1 cellular context compared by ENCODE assay signal in genomic region chr12:55972045-55972843, GRCh38.
TF ChIP-seq lines count a peak whose summit lies in the region.

No MANE protein-coding gene starts in this region.

TF ChIP-seq in HepG2, 621 proteins besides CTCF, POLR2A, EP300 and RAD21 (continued from another document):
- TF ChIP-seq ZNF407 (CRISPR knock-in tag; IDR thresholded peaks at IDR 0.05; ENCODE audit: not compliant biosample characterization) (no peak), YEATS4 (CRISPR knock-in tag; IDR thresholded peaks at IDR 0.05; ENCODE audit: borderline replicate concordance) (no peak), ARNT (IDR thresholded peaks at IDR 0.05) (no peak), CEBPB (IDR thresholded peaks at IDR 0.05; ENCODE audit: borderline replicate concordance, low read depth, low read length) (peak; percentile 86; the same call in 1 of the 2 replicates), IKZF4 (CRISPR knock-in tag; IDR thresholded peaks at IDR 0.05; ENCODE audit: borderline replicate concordance, low read depth, not compliant biosample characterization) (no peak), ZNF205 (CRISPR knock-in tag; IDR thresholded peaks at IDR 0.05) (no peak), PHB2 (IDR thresholded peaks at IDR 0.05; ENCODE audit: partially characterized antibody) (no peak), PATZ1 (CRISPR knock-in tag; IDR thresholded peaks at IDR 0.05) (peak; percentile 58), SATB2 (CRISPR knock-in tag; IDR thresholded peaks at IDR 0.05) (no peak), HIVEP1 (CRISPR knock-in tag; IDR thresholded peaks at IDR 0.05) (no peak), ZNF30 (CRISPR knock-in tag; IDR thresholded peaks at IDR 0.05) (no peak), ZNF766 (CRISPR knock-in tag; IDR thresholded peaks at IDR 0.05; ENCODE audit: borderline replicate concordance) (no peak), SOX13 (IDR thresholded peaks at IDR 0.05) (no peak), SOX13 (CRISPR knock-in tag; conservative IDR thresholded peaks at IDR 0.05 in 1 of 2, IDR thresholded peaks at IDR 0.05 in 1 of 2) (0 out of 4 replicates have a peak, but pooled peaks of 1 of the 2 experiments have one; percentile 8), HBP1 (CRISPR knock-in tag; IDR thresholded peaks at IDR 0.05; ENCODE audit: low read depth) (no peak), FOXJ3 (CRISPR knock-in tag; IDR thresholded peaks at IDR 0.05; ENCODE audit: borderline replicate concordance) (no peak), CEBPG (CRISPR knock-in tag; IDR thresholded peaks at IDR 0.05) (peak; percentile 86)
- TF ChIP-seq, protein P1, sequence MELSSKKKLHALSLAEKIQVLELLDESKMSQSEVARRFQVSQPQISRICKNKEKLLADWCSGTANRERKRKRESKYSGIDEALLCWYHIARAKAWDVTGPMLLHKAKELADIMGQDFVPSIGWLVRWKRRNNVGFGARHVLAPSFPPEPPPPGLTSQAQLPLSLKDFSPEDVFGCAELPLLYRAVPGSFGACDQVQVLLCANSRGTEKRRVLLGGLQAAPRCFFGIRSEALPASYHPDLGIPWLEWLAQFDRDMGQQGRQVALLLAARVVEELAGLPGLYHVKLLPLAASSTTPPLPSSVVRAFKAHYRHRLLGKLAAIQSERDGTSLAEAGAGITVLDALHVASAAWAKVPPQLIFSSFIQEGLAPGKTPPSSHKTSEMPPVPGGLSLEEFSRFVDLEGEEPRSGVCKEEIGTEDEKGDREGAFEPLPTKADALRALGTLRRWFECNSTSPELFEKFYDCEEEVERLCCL (CRISPR knock-in tag; IDR thresholded peaks at IDR 0.05; ENCODE audit: borderline replicate concordance), result no peak
TF ChIP-seq in HepG2: peak in this region for 6.
